In genomic region chr18:75226301-75226955, GRCh38 we compare ENCODE assay signal across 9 cellular contexts. TPM values are rescaled to one million over a fixed set of nuclear protein-coding genes. Genes with fewer than 3 reads are reported as not detected.
DNase-seq lines count a peak whose midpoint lies in the region; ATAC-seq and FAIRE-seq lines count a peak whose summit lies in the region.
"Had no signal": no experiment of that assay in that cellular context is flagged by ENCODE, and none has a peak within 500 bp of the region (broad histone marks: within the 10 kb centered on the region; RNA-seq: fewer than 3 reads in every experiment).

No MANE protein-coding gene starts in this region.

- peak overlapping the region; percentile 32 to 82 for H3K27ac Mint-ChIP-seq in effector memory CD8-positive, alpha-beta T cell

- H3K36me3 Mint-ChIP-seq in effector memory CD8-positive, alpha-beta T cell (ENCODE audit: insufficient read depth), result peaks cover 24% of the 10 kb centered on the region

- ATAC-seq in effector memory CD8-positive, alpha-beta T cell (replicated peaks), result no peak

- WGBS in mesodermal cell (ENCODE audit: insufficient coverage in 2 of 2), 2 experiments, result 52 to 63% methylated on average over 8 to 9 of the region's 11 CpGs

- H3K4me3 Mint-ChIP-seq in effector memory CD8-positive, alpha-beta T cell, result no peak overlapping the region

- peaks cover 33 to 63% of the 10 kb centered on the region in 2 donors for H3K4me1 Mint-ChIP-seq in effector memory CD8-positive, alpha-beta T cell (ENCODE audit: low read depth in 2 of 2)

- H3K27ac ChIP-seq in mesodermal cell (ENCODE audit: low read depth, low read length, severe bottlenecking), result peak overlapping the region; percentile 54
- peak overlapping the region; percentile 38 for H3K27ac ChIP-seq in temporal lobe (ENCODE audit: low read depth, low read length)

- H3K27me3 Mint-ChIP-seq in effector memory CD8-positive, alpha-beta T cell, result no peaks in the 10 kb centered on the region

- DNase-seq in RCC 7860 (ENCODE audit: low spot score), result peak; percentile 28
- DNase-seq in effector memory CD8-positive, alpha-beta T cell, result no peak
- no peak for DNase-seq in G401 (ENCODE audit: low spot score)
- no peak for DNase-seq in GOT3 (lab: John Stamatoyannopoulos, UW)
- no peak for DNase-seq in stimulated activated CD4-positive, alpha-beta T cell treated with anti-CD3 and anti-CD28 coated beads, Interleukin-4, amount 100 ng/mL, for 1 hour
- DNase-seq: activated CD8-positive, alpha-beta memory T cell treated with anti-CD3 and anti-CD28 coated beads, Interleukin-2, amount 50 U/mL, for 4 hours had no signal

- H3K9me3 ChIP-seq in mesodermal cell (ENCODE audit: control insufficient read depth, low read length), result no peaks in the 10 kb centered on the region

- no peak overlapping the region for H3K4me3 ChIP-seq in mesodermal cell (ENCODE audit: extremely low read depth, insufficient read depth, low read length, poor library complexity, severe bottlenecking)

- peak; percentile 83 for FAIRE-seq in RCC 7860 (lab: Jason Lieb, UNC)
- FAIRE-seq: GM12891 had no signal

- in situ Hi-C loops in G401 (cut with HindIII; ENCODE audit: low sequenced_read_pairs), result no loop called here

- no peaks in the 10 kb centered on the region for H3K36me3 ChIP-seq in mesodermal cell (ENCODE audit: control insufficient read depth, insufficient read depth, low read length)

- no peaks in the 10 kb centered on the region for H3K4me1 ChIP-seq in mesodermal cell (ENCODE audit: control insufficient read depth, insufficient read depth, low read length, poor library complexity, severe bottlenecking)

- no peaks in the 10 kb centered on the region for H3K9me3 Mint-ChIP-seq in effector memory CD8-positive, alpha-beta T cell

RNA-seq across cellular contexts. Expression of gene TSHZ1, which starts 15.8 kb away (rescaled TPM):
- 12.1 TPM for polyA plus RNA-seq in mesodermal cell (2013, experiment 1 of 2)
- polyA plus RNA-seq in mesodermal cell (2013, experiment 2 of 2), result 11.8 TPM
- total RNA-seq in temporal lobe, result 8.6 TPM
- total RNA-seq in G401 (2014; rRNA removed; shearing (Covaris generic)), result 0.03 and 0.31 TPM in 2 replicates

RNA-seq across cellular contexts. Expression of gene PTGR3, which starts 17.5 kb away (rescaled TPM):
- polyA plus RNA-seq in mesodermal cell (2013, experiment 1 of 2), result 20.0 TPM
- 16.5 TPM for polyA plus RNA-seq in mesodermal cell (2013, experiment 2 of 2)
- total RNA-seq in temporal lobe, result 15.5 TPM
- total RNA-seq in G401 (2014; rRNA removed; shearing (Covaris generic)), result 1.2 and 2.0 TPM in 2 replicates
